8 cellular contexts compared by ENCODE assay signal in genomic region chr3:46812237-46812791, GRCh38. TPM values are rescaled to one million over a fixed set of nuclear protein-coding genes. Genes with fewer than 3 reads are reported as not detected.
A peak's percentile ranks its signal among the peaks of the same experiment; 100 is the strongest.
DNase-seq lines count a peak whose midpoint lies in the region; ATAC-seq lines count a peak whose summit lies in the region.

No MANE protein-coding gene starts in this region.

- H3K9me3 ChIP-seq in HUES48 (ENCODE audit: control insufficient read depth, insufficient read depth, low read length) (no peaks in the 10 kb centered on the region), mesodermal cell (ENCODE audit: control insufficient read depth, low read length) (no peaks in the 10 kb centered on the region)

- H3K4me3 ChIP-seq in HUES48 (ENCODE audit: low read depth, low read length) = peak overlapping the region; percentile 60
- H3K4me3 ChIP-seq in mesodermal cell (ENCODE audit: extremely low read depth, insufficient read depth, low read length, poor library complexity, severe bottlenecking) = peak overlapping the region; percentile 11

- H3K27ac Mint-ChIP-seq in activated CD4-positive, alpha-beta memory T cell treated with anti-CD3 and anti-CD28 coated beads for 36 hours = no peak overlapping the region

- H3K27me3 ChIP-seq in HUES48 (ENCODE audit: control insufficient read depth, insufficient read depth, low read length) = peaks cover 23% of the 10 kb centered on the region

- POLR2A ChIA-PET in activated CD4-positive, alpha-beta memory T cell treated with anti-CD3 and anti-CD28 coated beads for 36 hours (lab: Charles Lee) = no interaction called here

- no peaks in the 10 kb centered on the region for H3K36me3 ChIP-seq in HUES48 (ENCODE audit: control insufficient read depth, insufficient read depth, low read length)
- no peaks in the 10 kb centered on the region for H3K36me3 ChIP-seq in mesodermal cell (ENCODE audit: control insufficient read depth, insufficient read depth, low read length)

- H3K4me1 Mint-ChIP-seq in activated CD4-positive, alpha-beta memory T cell treated with anti-CD3 and anti-CD28 coated beads for 36 hours (ENCODE audit: low read depth) = peaks cover 9% of the 10 kb centered on the region

- H3K27me3 Mint-ChIP-seq in activated CD4-positive, alpha-beta memory T cell treated with anti-CD3 and anti-CD28 coated beads for 36 hours = no peaks in the 10 kb centered on the region

- H3K36me3 Mint-ChIP-seq in activated CD4-positive, alpha-beta memory T cell treated with anti-CD3 and anti-CD28 coated beads for 36 hours = no peaks in the 10 kb centered on the region

- peak overlapping the region; percentile 48 for H3K4me3 Mint-ChIP-seq in activated CD4-positive, alpha-beta memory T cell treated with anti-CD3 and anti-CD28 coated beads for 36 hours

- WGBS in mesodermal cell (ENCODE audit: insufficient coverage in 2 of 2), 2 experiments = 9 to 25% methylated on average over 41 to 44 of the region's 46 CpGs

- intact Hi-C loops in activated CD4-positive, alpha-beta memory T cell treated with anti-CD3 and anti-CD28 coated beads for 36 hours (cut with micrococcal nuclease) = no loop called here

- H3K9me3 Mint-ChIP-seq in activated CD4-positive, alpha-beta memory T cell treated with anti-CD3 and anti-CD28 coated beads for 36 hours = no peaks in the 10 kb centered on the region

- no peak overlapping the region for H3K27ac ChIP-seq in HUES48 (ENCODE audit: low read depth, low read length)
- H3K27ac ChIP-seq in mesodermal cell (ENCODE audit: low read depth, low read length, severe bottlenecking) = no peak overlapping the region

- DNase-seq in AG20443 (ENCODE audit: low spot score) = peak; percentile 90
- peak; percentile 84 for DNase-seq in activated CD4-positive, alpha-beta memory T cell treated with anti-CD3 and anti-CD28 coated beads for 36 hours
- peak; percentile 50 for DNase-seq in effector CD4-positive, alpha-beta T cell
- peak; percentile 42 to 46 for DNase-seq in stimulated activated CD8-positive, alpha-beta memory T cell treated with anti-CD3 and anti-CD28 coated beads, Interleukin-4, amount 100 ng/mL, for 1 hour (ENCODE audit: low read depth in 2 of 2, low spot score in 1 of 2)

- no peak overlapping the region for H3K9ac ChIP-seq in HUES48 (ENCODE audit: low read depth, low read length)

- CTCF ChIA-PET in activated CD4-positive, alpha-beta memory T cell treated with anti-CD3 and anti-CD28 coated beads for 36 hours (lab: Charles Lee) = no interaction called here

- H3K4me1 ChIP-seq in HUES48 (ENCODE audit: control insufficient read depth, insufficient read depth, low read length) (peaks cover 5% of the 10 kb centered on the region; the same call in 1 of the 2 replicates), mesodermal cell (ENCODE audit: control insufficient read depth, insufficient read depth, low read length, poor library complexity, severe bottlenecking) (no peaks in the 10 kb centered on the region)

- ATAC-seq in HG03378 (IDR thresholded peaks at IDR 0.05; ENCODE audit: unreplicated experiment) (no peak), HG02610 (IDR thresholded peaks at IDR 0.05; ENCODE audit: unreplicated experiment) (no peak)

RNA-seq across cellular contexts. Expression of gene MYL3, which starts 50.9 kb away (rescaled TPM):
- not detected for total RNA-seq in activated CD4-positive, alpha-beta memory T cell treated with anti-CD3 and anti-CD28 coated beads for 36 hours
- 4.7 TPM for polyA plus RNA-seq in mesodermal cell (2013, experiment 1 of 2)
- 4.4 TPM for polyA plus RNA-seq in mesodermal cell (2013, experiment 2 of 2)
